Comparison of ENCODE assay signal across 21 cellular contexts in genomic region chr16:9003763-9004162, GRCh38.
"Had no signal": no experiment of that assay in that cellular context is flagged by ENCODE, and none has a peak within 500 bp of the region (broad histone marks: within the 10 kb centered on the region; RNA-seq: fewer than 3 reads in every experiment).

No MANE protein-coding gene starts in this region.

- H3K36me3 ChIP-seq: heart left ventricle, left lung, lower lobe of right lung, neutrophil, sigmoid colon, thoracic aorta had no signal

- H3K4me3 Mint-ChIP-seq: endodermal cell; memory B cell; naive thymus-derived CD8-positive, alpha-beta T cell; stimulated activated naive B cell treated with anti-CD40 and anti-IgM and Interleukin-4, amounts not matched to agents 10 μg/mL and 1 μg/mL and 100 μg/mL, for 72 hours; stimulated activated naive CD8-positive, alpha-beta T cell treated with anti-CD3 and anti-CD28 coated beads, Interleukin-15, amount 100 ng/mL, for 72 hours had no signal

- H3K36me3 Mint-ChIP-seq: memory B cell; naive thymus-derived CD8-positive, alpha-beta T cell; stimulated activated naive B cell treated with anti-CD40 and anti-IgM and Interleukin-4, amounts not matched to agents 10 μg/mL and 1 μg/mL and 100 μg/mL, for 72 hours had no signal

- DNase-seq: effector CD4-positive, alpha-beta T cell; endodermal cell; erythroblast; hypothalamus; midbrain; naive thymus-derived CD8-positive, alpha-beta T cell; sigmoid colon; stimulated activated CD4-positive, alpha-beta T cell treated with anti-CD3 and anti-CD28 coated beads, Interleukin-2, amount 100 ng/mL, for 24 hours; stimulated activated CD4-positive, alpha-beta T cell treated with anti-CD3 and anti-CD28 coated beads, Interleukin-4, amount 100 ng/mL, for 4 hours; stimulated activated naive B cell treated with anti-CD40 and anti-IgM and Interleukin-4, amounts not matched to agents 10 μg/mL and 1 μg/mL and 100 μg/mL, for 72 hours; stimulated activated naive CD8-positive, alpha-beta T cell treated with anti-CD3 and anti-CD28 coated beads, Interleukin-15, amount 100 ng/mL, for 72 hours; substantia nigra; trophoblast cell had no signal

- H3K27ac ChIP-seq: coronary artery, heart left ventricle, left lung, lower lobe of right lung, neutrophil, sigmoid colon, thoracic aorta had no signal

- H3K27ac Mint-ChIP-seq: endodermal cell; memory B cell; naive thymus-derived CD8-positive, alpha-beta T cell; stimulated activated naive B cell treated with anti-CD40 and anti-IgM and Interleukin-4, amounts not matched to agents 10 μg/mL and 1 μg/mL and 100 μg/mL, for 72 hours; stimulated activated naive CD8-positive, alpha-beta T cell treated with anti-CD3 and anti-CD28 coated beads, Interleukin-15, amount 100 ng/mL, for 72 hours had no signal

- H3K4me1 Mint-ChIP-seq: endodermal cell had no signal

- H3K4me3 ChIP-seq: coronary artery, heart left ventricle, left lung, lower lobe of right lung, sigmoid colon, skin epidermis, thoracic aorta had no signal

- H3K27me3 ChIP-seq: heart left ventricle, sigmoid colon had no signal

- H3K9me3 Mint-ChIP-seq: endodermal cell; memory B cell; naive thymus-derived CD8-positive, alpha-beta T cell; stimulated activated naive B cell treated with anti-CD40 and anti-IgM and Interleukin-4, amounts not matched to agents 10 μg/mL and 1 μg/mL and 100 μg/mL, for 72 hours; stimulated activated naive CD8-positive, alpha-beta T cell treated with anti-CD3 and anti-CD28 coated beads, Interleukin-15, amount 100 ng/mL, for 72 hours had no signal

- H3K9me3 ChIP-seq: heart left ventricle, left lung, lower lobe of right lung, neutrophil, sigmoid colon, thoracic aorta had no signal
